Comparison of ENCODE assay signal across 17 cellular contexts in the genomic region with DNA sequence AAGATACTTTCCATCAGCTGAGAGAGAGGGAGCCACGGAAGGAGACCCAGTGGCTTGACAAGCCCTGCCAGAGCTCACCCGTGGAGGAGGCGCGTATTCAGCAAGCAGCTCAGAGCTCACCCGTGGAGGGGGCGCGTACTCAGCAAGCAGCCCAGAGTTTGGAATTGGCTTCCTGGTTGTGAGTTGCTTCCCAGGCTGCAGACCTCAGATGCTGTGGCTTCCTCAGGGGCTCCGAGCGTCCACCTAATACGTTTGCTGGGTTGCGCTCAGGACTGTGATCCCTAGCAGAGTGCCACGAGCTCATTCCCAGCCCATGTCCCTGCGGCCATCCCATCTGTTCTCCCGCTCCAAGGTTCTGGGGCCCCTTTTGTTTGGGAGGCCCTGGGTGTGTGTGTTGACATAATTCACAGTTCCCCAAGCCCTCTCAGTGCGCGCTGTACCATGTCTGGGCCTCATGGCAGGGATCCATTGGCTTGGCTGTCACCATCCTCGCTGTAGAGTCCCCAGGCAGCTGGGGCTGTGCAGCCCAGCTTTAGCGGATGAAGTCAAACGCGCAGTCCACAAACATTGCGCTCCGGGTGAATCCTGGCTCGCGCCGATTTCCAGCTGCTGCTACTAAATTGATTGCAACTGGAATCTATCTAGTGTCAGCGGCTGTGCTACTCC. TPM values are rescaled to one million over a fixed set of nuclear protein-coding genes. Genes with fewer than 3 reads are reported as not detected.
DNase-seq lines count a peak whose midpoint lies in the region.
"Had no signal": no experiment of that assay in that cellular context is flagged by ENCODE, and none has a peak within 500 bp of the region (broad histone marks: within the 10 kb centered on the region; RNA-seq: fewer than 3 reads in every experiment).

No MANE protein-coding gene starts in this region.

- H3K4me3 ChIP-seq in CD4-positive, alpha-beta memory T cell (ENCODE audit: low read length in 2 of 2) = no peak overlapping the region
- H3K4me3 ChIP-seq: adrenal gland, PC-9, SK-N-MC had no signal

- no peaks in the 10 kb centered on the region for H3K36me3 Mint-ChIP-seq in T-helper 2 cell treated with Interferon-gamma antibody and Interleukin-4, amounts not matched to agents 5 μg/mL and 100 μg/mL, for 36 hours (ENCODE audit: low read depth)
- H3K36me3 Mint-ChIP-seq in CD4-positive, alpha-beta memory T cell = no peaks in the 10 kb centered on the region

- POLR2A ChIA-PET in CD4-positive, alpha-beta memory T cell (lab: Charles Lee; ENCODE audit: partially characterized antibody) = no interaction called here

- no peaks in the 10 kb centered on the region for H3K9me3 Mint-ChIP-seq in T-helper 2 cell treated with Interferon-gamma antibody and Interleukin-4, amounts not matched to agents 5 μg/mL and 100 μg/mL, for 36 hours
- H3K9me3 Mint-ChIP-seq in CD4-positive, alpha-beta memory T cell = no peaks in the 10 kb centered on the region

- no peak overlapping the region for H3K4me3 Mint-ChIP-seq in T-helper 2 cell treated with Interferon-gamma antibody and Interleukin-4, amounts not matched to agents 5 μg/mL and 100 μg/mL, for 36 hours
- no peak overlapping the region for H3K4me3 Mint-ChIP-seq in CD4-positive, alpha-beta memory T cell
- H3K4me3 Mint-ChIP-seq: activated CD8-positive, alpha-beta T cell treated with anti-CD3 and anti-CD28 coated beads, Interleukin-2, amount 10 ng/mL, durations not matched to agents 7 days and 5 days had no signal

- H3K27me3 Mint-ChIP-seq in T-helper 2 cell treated with Interferon-gamma antibody and Interleukin-4, amounts not matched to agents 5 μg/mL and 100 μg/mL, for 36 hours (ENCODE audit: low read depth) = peaks cover 57% of the 10 kb centered on the region
- H3K27me3 Mint-ChIP-seq in CD4-positive, alpha-beta memory T cell = peaks cover 22 to 46% of the 10 kb centered on the region in 2 donors

- peaks cover 4% of the 10 kb centered on the region for H3K4me1 Mint-ChIP-seq in T-helper 2 cell treated with Interferon-gamma antibody and Interleukin-4, amounts not matched to agents 5 μg/mL and 100 μg/mL, for 36 hours (ENCODE audit: low read depth)
- peaks cover 2 to 9% (median 5%) of the 10 kb centered on the region in 4 donors for H3K4me1 Mint-ChIP-seq in CD4-positive, alpha-beta memory T cell

- H3K27ac ChIP-seq in layer of hippocampus (ENCODE audit: low read depth, low read length) = peak overlapping the region; percentile 87
- H3K27ac ChIP-seq in CD4-positive, alpha-beta memory T cell (ENCODE audit: low read depth, low read length) = no peak overlapping the region
- H3K27ac ChIP-seq: adrenal gland, PC-9, SK-N-MC, WERI-Rb-1 had no signal

- H3K36me3 ChIP-seq in CD4-positive, alpha-beta memory T cell (ENCODE audit: insufficient read depth, low read length) = no peaks in the 10 kb centered on the region
- H3K36me3 ChIP-seq: adrenal gland, WERI-Rb-1 had no signal

- DNase-seq in NCI-H510A treated with DMSO at 0.1 percent for 48 hours (lab: John Stamatoyannopoulos, UW) (peak; percentile 20), NCI-H510A (lab: John Stamatoyannopoulos, UW) (no peak), amygdala (lab: John Stamatoyannopoulos, UW) (peak in 41 of 56 donors; percentile 28 to 82 (median 58)), superior temporal gyrus (ENCODE audit: extremely low spot score) (peak; percentile 84)
- DNase-seq in T-helper 2 cell treated with Interferon-gamma antibody and Interleukin-4, amounts not matched to agents 5 μg/mL and 100 μg/mL, for 36 hours (ENCODE audit: low spot score) = no peak
- no peak for DNase-seq in stimulated activated CD4-positive, alpha-beta T cell treated with anti-CD3 and anti-CD28 coated beads, Interleukin-12 subunit alpha, Interleukin-12 subunit beta, amount 100 ng/mL, for 4 hours
- DNase-seq in CD4-positive, alpha-beta memory T cell = no peak
- DNase-seq: activated CD8-positive, alpha-beta T cell treated with anti-CD3 and anti-CD28 coated beads, Interleukin-2, amount 10 ng/mL, durations not matched to agents 7 days and 5 days; adrenal gland; cortex of kidney; left colon; PC-9; WERI-Rb-1 had no signal

- no peaks in the 10 kb centered on the region for H3K4me1 ChIP-seq in CD4-positive, alpha-beta memory T cell (ENCODE audit: insufficient read depth, low read length)
- H3K4me1 ChIP-seq: adrenal gland had no signal

- no peak overlapping the region for H3K27ac Mint-ChIP-seq in T-helper 2 cell treated with Interferon-gamma antibody and Interleukin-4, amounts not matched to agents 5 μg/mL and 100 μg/mL, for 36 hours
- no peak overlapping the region for H3K27ac Mint-ChIP-seq in CD4-positive, alpha-beta memory T cell
- H3K27ac Mint-ChIP-seq: activated CD8-positive, alpha-beta T cell treated with anti-CD3 and anti-CD28 coated beads, Interleukin-2, amount 10 ng/mL, durations not matched to agents 7 days and 5 days had no signal

- H3K27me3 ChIP-seq in layer of hippocampus (ENCODE audit: control insufficient read depth, insufficient read depth, low read length) = peaks cover 3% of the 10 kb centered on the region
- H3K27me3 ChIP-seq in CD4-positive, alpha-beta memory T cell (ENCODE audit: insufficient read depth, low read length) = peaks cover 7% of the 10 kb centered on the region

- intact Hi-C loops in CD4-positive, alpha-beta memory T cell (cut with micrococcal nuclease) = no loop called here

- H3K9me3 ChIP-seq in CD4-positive, alpha-beta memory T cell (ENCODE audit: control insufficient read depth in 1 of 2, low read length in 2 of 2) = no peaks in the 10 kb centered on the region
- H3K9me3 ChIP-seq: adrenal gland had no signal

- CTCF ChIA-PET in CD4-positive, alpha-beta memory T cell (lab: Charles Lee; ENCODE audit: partially characterized antibody) = interaction anchor here (1.0 to 2.5 kb wide), 4 partner anchors 8 to 1088 kb away, joined by 3 to 6 read pairs (median 4); no protein-coding TSS in a partner anchor

RNA-seq across cellular contexts. Expression of a gene that starts 3.6 kb away (rescaled TPM):
- total RNA-seq in CD4-positive, alpha-beta memory T cell = under 1 TPM in 1 of 2 experiments, not detected in 1; 0.09 TPM
- polyA plus RNA-seq in CD4-positive, alpha-beta memory T cell = not detected
- total RNA-seq: A673; activated CD8-positive, alpha-beta T cell treated with anti-CD3 and anti-CD28 coated beads, Interleukin-2, amount 10 ng/mL, durations not matched to agents 7 days and 5 days; HT-29; PC-9 had no signal

Comparison
In these comparisons a context has a peak if more than half of its experiments do, and no peak if none do; other contexts are left out.
1. DNase-seq: peak in NCI-H510A treated with DMSO at 0.1 percent for 48 hours (single experiment), amygdala (41 of 56) and superior temporal gyrus (single experiment); none in NCI-H510A (single experiment), T-helper 2 cell treated with Interferon-gamma antibody and Interleukin-4, amounts not matched to agents 5 μg/mL and 100 μg/mL, for 36 hours (single experiment), stimulated activated CD4-positive, alpha-beta T cell treated with anti-CD3 and anti-CD28 coated beads, Interleukin-12 subunit alpha, Interleukin-12 subunit beta, amount 100 ng/mL, for 4 hours (single experiment) and CD4-positive, alpha-beta memory T cell (0 of 5).